In the genomic region with DNA sequence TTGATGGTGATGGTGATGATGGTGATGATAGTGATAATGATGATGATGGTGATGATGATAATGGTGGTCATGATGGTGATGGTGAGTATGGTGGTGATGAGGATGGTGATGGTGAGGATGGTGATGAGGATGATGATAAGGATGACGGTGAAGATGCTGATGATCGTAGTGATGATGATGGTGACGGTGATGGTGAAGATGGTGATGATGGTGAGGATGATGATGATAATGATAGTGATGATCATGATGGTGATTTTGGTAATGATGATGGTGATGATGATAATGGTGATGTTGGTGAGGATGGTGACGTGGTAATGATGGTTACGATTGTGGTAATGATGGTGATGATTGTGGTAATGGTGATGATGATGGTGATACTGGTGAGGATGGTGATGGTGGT, we compare ENCODE assay signal across 27 cellular contexts. TPM values are rescaled to one million over a fixed set of nuclear protein-coding genes. Genes with fewer than 3 reads are reported as not detected.
"Had no signal": no experiment of that assay in that cellular context is flagged by ENCODE, and none has a peak within 500 bp of the region (broad histone marks: within the 10 kb centered on the region; RNA-seq: fewer than 3 reads in every experiment).

No MANE protein-coding gene starts in this region.

- H3K9me3 Mint-ChIP-seq: immature natural killer cell; mesothelial cell of epicardium; naive B cell; natural killer cell; nephron progenitor cell; neural progenitor cell; stimulated activated naive B cell treated with anti-CD40 and anti-IgM and Interleukin-4, amounts not matched to agents 10 μg/mL and 1 μg/mL and 100 μg/mL, for 72 hours had no signal

- H3K4me2 ChIP-seq: neural progenitor cell had no signal

- ATAC-seq: natural killer cell; sciatic nerve; stimulated activated naive B cell treated with anti-CD40 and anti-IgM and Interleukin-4, amounts not matched to agents 10 μg/mL and 1 μg/mL and 100 μg/mL, for 72 hours; stimulated activated naive CD8-positive, alpha-beta T cell treated with anti-CD3 and anti-CD28 coated beads, Interleukin-15, Interleukin-2, amounts not matched to agents 100 U/mL and 50 U/mL, for 24 hours; upper lobe of right lung had no signal

- DNase-seq: hypothalamus; immature natural killer cell; islet precursor cell; left ventricle myocardium inferior; mesendoderm; naive B cell; natural killer cell; nephron progenitor cell; ovary; stimulated activated CD4-positive, alpha-beta T cell treated with anti-CD3 and anti-CD28 coated beads, Interleukin-12 subunit alpha, Interleukin-12 subunit beta, amount 100 ng/mL, for 4 hours; stimulated activated CD4-positive, alpha-beta T cell treated with anti-CD3 and anti-CD28 coated beads, Interleukin-15, amount 100 ng/mL, for 24 hours; stimulated activated CD4-positive, alpha-beta T cell treated with anti-CD3 and anti-CD28 coated beads, Interleukin-2, amount 100 ng/mL, for 24 hours; stimulated activated CD4-positive, alpha-beta T cell treated with anti-CD3 and anti-CD28 coated beads, Interleukin-4, amount 100 ng/mL, for 1 hour; stimulated activated naive B cell treated with anti-CD40 and anti-IgM and Interleukin-4, amounts not matched to agents 10 μg/mL and 1 μg/mL and 100 μg/mL, for 72 hours; stimulated activated naive CD8-positive, alpha-beta T cell treated with anti-CD3 and anti-CD28 coated beads, Interleukin-15, Interleukin-2, amounts not matched to agents 100 U/mL and 50 U/mL, for 24 hours; stomach; testis; thyroid gland; trophoblast cell; upper lobe of right lung had no signal

- H3K4me1 ChIP-seq: neural progenitor cell had no signal

- H2AFZ ChIP-seq: neural progenitor cell had no signal

- H3K27ac ChIP-seq: left ventricle myocardium inferior, neural progenitor cell, ovary, right atrium auricular region, skin epidermis, testis, thyroid gland, upper lobe of right lung had no signal

- H3K9ac ChIP-seq: neural progenitor cell had no signal

- H3K36me3 Mint-ChIP-seq: immature natural killer cell; naive B cell; natural killer cell; stimulated activated naive B cell treated with anti-CD40 and anti-IgM and Interleukin-4, amounts not matched to agents 10 μg/mL and 1 μg/mL and 100 μg/mL, for 72 hours had no signal

- H3K4me3 ChIP-seq: left ventricle myocardium inferior, lung, neural progenitor cell, ovary, right atrium auricular region, skin epidermis, stomach, testis, thyroid gland, upper lobe of right lung had no signal

- H3K36me3 ChIP-seq: left ventricle myocardium inferior, neural progenitor cell, ovary, right atrium auricular region, stomach, thyroid gland, upper lobe of right lung had no signal

- H3K27ac Mint-ChIP-seq: immature natural killer cell; mesothelial cell of epicardium; naive B cell; natural killer cell; nephron progenitor cell; neural progenitor cell; progenitor cell of endocrine pancreas; stimulated activated naive B cell treated with anti-CD40 and anti-IgM and Interleukin-4, amounts not matched to agents 10 μg/mL and 1 μg/mL and 100 μg/mL, for 72 hours had no signal

- H3K27me3 Mint-ChIP-seq: naive B cell; progenitor cell of endocrine pancreas; stimulated activated naive B cell treated with anti-CD40 and anti-IgM and Interleukin-4, amounts not matched to agents 10 μg/mL and 1 μg/mL and 100 μg/mL, for 72 hours had no signal

- H3K4me3 Mint-ChIP-seq: immature natural killer cell; mesothelial cell of epicardium; naive B cell; natural killer cell; nephron progenitor cell; neural progenitor cell; stimulated activated naive B cell treated with anti-CD40 and anti-IgM and Interleukin-4, amounts not matched to agents 10 μg/mL and 1 μg/mL and 100 μg/mL, for 72 hours had no signal

- H3K4me1 Mint-ChIP-seq: immature natural killer cell; natural killer cell; neural progenitor cell; stimulated activated naive B cell treated with anti-CD40 and anti-IgM and Interleukin-4, amounts not matched to agents 10 μg/mL and 1 μg/mL and 100 μg/mL, for 72 hours had no signal

- H3K9me3 ChIP-seq: left ventricle myocardium inferior, ovary, right atrium auricular region, stomach, testis, thyroid gland, upper lobe of right lung had no signal

- H3K27me3 ChIP-seq: neural progenitor cell, ovary, right atrium auricular region, stomach, testis, thyroid gland, upper lobe of right lung had no signal

RNA-seq across cellular contexts. Expression of a gene that starts 14.7 kb away (rescaled TPM):
- polyA plus RNA-seq: immature natural killer cell had no signal
